ENCODE assay signal across 16 cellular contexts in genomic region chr14:65261946-65262345, GRCh38.
DNase-seq lines count a peak whose midpoint lies in the region; FAIRE-seq and TF ChIP-seq lines count a peak whose summit lies in the region.
"Had no signal": no experiment of that assay in that cellular context is flagged by ENCODE, and none has a peak within 500 bp of the region (broad histone marks: within the 10 kb centered on the region; RNA-seq: fewer than 3 reads in every experiment).

No MANE protein-coding gene starts in this region.

- no peaks in the 10 kb centered on the region for H3K36me3 ChIP-seq in mesendoderm (ENCODE audit: control insufficient read depth, insufficient read depth, low read length)
- H3K36me3 ChIP-seq in osteoblast (ENCODE audit: insufficient read depth, low read length), result no peaks in the 10 kb centered on the region
- no peaks in the 10 kb centered on the region for H3K36me3 ChIP-seq in SJCRH30

- H3K36me3 Mint-ChIP-seq in HFFc6 (ENCODE audit: low read depth), result peaks cover 28% of the 10 kb centered on the region

- H3K79me2 ChIP-seq in mesendoderm (ENCODE audit: control insufficient read depth, insufficient read depth, low read length) (no peaks in the 10 kb centered on the region), osteoblast (ENCODE audit: insufficient read depth, low read length) (no peaks in the 10 kb centered on the region)

- H3K4ac ChIP-seq in mesendoderm (ENCODE audit: low read depth, low read length), result no peak overlapping the region

- H2BK5ac ChIP-seq in mesendoderm (ENCODE audit: low read length), result no peak overlapping the region

- no peak overlapping the region for H2AK5ac ChIP-seq in mesendoderm (ENCODE audit: low read length)

- H3K4me1 Mint-ChIP-seq in HFFc6 (ENCODE audit: low read depth), result peaks cover 60% of the 10 kb centered on the region

- no peak overlapping the region for H2AFZ ChIP-seq in osteoblast (ENCODE audit: low read length)

- H2BK120ac ChIP-seq in mesendoderm (ENCODE audit: low read depth, low read length), result no peak overlapping the region

- WGBS in mesendoderm (ENCODE audit: extremely low coverage, insufficient coverage, low lambda C conversion rate), result no CpG with 5 or more reads among the region's 3 CpGs

- H3K9ac ChIP-seq in mesendoderm (ENCODE audit: low read length), result no peak overlapping the region

- H3K23ac ChIP-seq in mesendoderm (ENCODE audit: low read length), result no peak overlapping the region

- TF ChIP-seq CTCF in HFFc6 (IDR thresholded peaks at IDR 0.05) (no peak), osteoblast (IDR thresholded peaks at IDR 0.05; ENCODE audit: extremely low read depth, low read depth, low read length) (no peak)

- no peak overlapping the region for H3K18ac ChIP-seq in mesendoderm (ENCODE audit: low read length)

- H4K8ac ChIP-seq in mesendoderm (ENCODE audit: low read depth, low read length), result no peak overlapping the region

- no peak overlapping the region for H3K56ac ChIP-seq in mesendoderm (ENCODE audit: low read length)

- H3K4me3 ChIP-seq in mesendoderm (ENCODE audit: low read length) (no peak overlapping the region), osteoblast (ENCODE audit: insufficient read depth, low read length) (no peak overlapping the region), SJCRH30 (no peak overlapping the region)

- no peak overlapping the region for H3K27ac ChIP-seq in mesendoderm (ENCODE audit: low read depth, low read length)
- no peak overlapping the region for H3K27ac ChIP-seq in osteoblast (ENCODE audit: low read depth, low read length)
- H3K27ac ChIP-seq in SJCRH30, result no peak overlapping the region
- H3K27ac ChIP-seq: C4-2B had no signal

- H3K27me3 Mint-ChIP-seq in HFFc6 (ENCODE audit: insufficient read depth), result peaks cover 3% of the 10 kb centered on the region
- H3K27me3 Mint-ChIP-seq: CD4-positive, alpha-beta T cell had no signal

- H3K9me3 ChIP-seq in osteoblast (ENCODE audit: low read depth, low read length) (no peaks in the 10 kb centered on the region), SJCRH30 (replicated peaks) (no peaks in the 10 kb centered on the region)

- H3K4me3 Mint-ChIP-seq in HFFc6, result no peak overlapping the region
- H3K4me3 Mint-ChIP-seq: CD4-positive, alpha-beta T cell had no signal

- DNase-seq in HFFc6, result no peak
- peak; percentile 97 for DNase-seq in NCI-H82 (lab: John Stamatoyannopoulos, UW)
- DNase-seq in mesendoderm, result peak; percentile 36
- DNase-seq in NCI-H1105 (lab: John Stamatoyannopoulos, UW), result no peak
- no peak for DNase-seq in osteoblast (ENCODE audit: insufficient read length, low spot score, missing footprints)
- no peak for DNase-seq in urothelium cell line (ENCODE audit: low spot score)
- DNase-seq in SJCRH30, result no peak
- DNase-seq: AML-193; CD4-positive, alpha-beta T cell; DMS79 treated with DMSO at 0.1 percent for 48 hours; GF-D8; GOT3; H7 had no signal

- no peaks in the 10 kb centered on the region for H4K20me1 ChIP-seq in osteoblast (ENCODE audit: insufficient read depth, low read length)

- H3K79me1 ChIP-seq in mesendoderm (ENCODE audit: low read length), result no peaks in the 10 kb centered on the region

- no peaks in the 10 kb centered on the region for H3K27me3 ChIP-seq in mesendoderm (ENCODE audit: insufficient read depth, low read length, poor library complexity)
- H3K27me3 ChIP-seq in osteoblast (ENCODE audit: insufficient read depth, low read length), result no peaks in the 10 kb centered on the region
- no peaks in the 10 kb centered on the region for H3K27me3 ChIP-seq in SJCRH30

- H3K9me3 Mint-ChIP-seq in HFFc6, result peaks cover 13% of the 10 kb centered on the region

- H3K27ac Mint-ChIP-seq in HFFc6, result peak overlapping the region; percentile 65
- H3K27ac Mint-ChIP-seq: CD4-positive, alpha-beta T cell had no signal

- H2BK15ac ChIP-seq in mesendoderm (replicated peaks; ENCODE audit: low read depth), result no peak overlapping the region

- H4K5ac ChIP-seq in mesendoderm (ENCODE audit: low read length), result no peak overlapping the region

- H3K4me2 ChIP-seq in mesendoderm (ENCODE audit: low read length) (no peak overlapping the region), osteoblast (ENCODE audit: insufficient read depth, low read length) (no peak overlapping the region)

- H3K4me1 ChIP-seq in mesendoderm (ENCODE audit: control insufficient read depth, low read depth, low read length) (peaks cover 4% of the 10 kb centered on the region), osteoblast (ENCODE audit: insufficient read depth, low read length) (peaks cover 17% of the 10 kb centered on the region), SJCRH30 (no peaks in the 10 kb centered on the region)

- FAIRE-seq in urothelium cell line (lab: Jason Lieb, UNC), result no peak
- FAIRE-seq: A204.1, HepG2 had no signal

Comparison
In these comparisons a context has a peak if more than half of its experiments do, and no peak if none do; other contexts are left out.
1. DNase-seq: peak in NCI-H82 (single experiment) and mesendoderm (single experiment); none in HFFc6 (single experiment), NCI-H1105 (single experiment), osteoblast (single experiment), urothelium cell line (single experiment) and SJCRH30 (0 of 2).